Comparison of ENCODE assay signal across 8 cellular contexts in the genomic region with DNA sequence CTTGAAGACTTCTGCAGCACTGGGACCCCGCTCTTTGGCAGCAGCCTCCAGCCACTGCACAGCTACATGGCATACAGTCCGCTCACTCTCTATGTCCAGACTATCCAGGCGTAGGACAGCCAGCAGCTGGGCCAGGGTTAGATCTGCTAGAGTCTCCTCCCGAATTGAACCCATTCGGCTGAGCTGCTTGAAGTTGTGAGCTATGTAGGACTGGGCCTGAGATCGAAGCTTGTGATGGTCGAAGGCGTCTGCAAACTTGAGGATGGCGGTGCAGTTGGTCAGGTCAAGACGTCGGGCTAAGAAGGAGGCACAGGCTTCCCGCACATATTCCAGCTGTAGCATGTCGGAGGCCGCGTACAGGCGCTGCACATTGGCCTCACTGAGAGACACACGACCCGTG. TPM values are rescaled to one million over a fixed set of nuclear protein-coding genes. Genes with fewer than 3 reads are reported as not detected.
DNase-seq lines count a peak whose midpoint lies in the region; ATAC-seq and TF ChIP-seq lines count a peak whose summit lies in the region.

No MANE protein-coding gene starts in this region.

- no peaks in the 10 kb centered on the region for H3K9me3 ChIP-seq in iPS-15b (ENCODE audit: control insufficient read depth, insufficient read depth, low read length)

- no peak for DNase-seq in HFF-Myc (ENCODE audit: extremely low read depth, low read depth)
- no peak for DNase-seq in activated CD8-positive, alpha-beta memory T cell treated with anti-CD3 and anti-CD28 coated beads, Interleukin-2, amount 10 ng/mL, durations not matched to agents 7 days and 5 days
- DNase-seq in stimulated activated effector memory CD8-positive, alpha-beta T cell treated with anti-CD3 and anti-CD28 coated beads, Interleukin-12 subunit alpha, Interleukin-12 subunit beta, amount 100 ng/mL, for 72 hours (ENCODE audit: low spot score in 2 of 2) = no peak
- no peak for DNase-seq in foreskin melanocyte
- DNase-seq in GM20000 (ENCODE audit: low spot score) = no peak
- no peak for DNase-seq in NOMO-1 (lab: John Stamatoyannopoulos, UW; ENCODE audit: unreplicated experiment in 2 of 2)

- ATAC-seq in activated CD8-positive, alpha-beta memory T cell treated with anti-CD3 and anti-CD28 coated beads, Interleukin-2, amount 10 ng/mL, durations not matched to agents 7 days and 5 days = no peak
- no peak for ATAC-seq in stimulated activated effector memory CD8-positive, alpha-beta T cell treated with anti-CD3 and anti-CD28 coated beads, Interleukin-12 subunit alpha, Interleukin-12 subunit beta, amount 100 ng/mL, for 72 hours
- ATAC-seq in HG03342 (IDR thresholded peaks at IDR 0.05; ENCODE audit: unreplicated experiment) = no peak

- peaks cover 37% of the 10 kb centered on the region for H3K4me1 Mint-ChIP-seq in activated CD8-positive, alpha-beta memory T cell treated with anti-CD3 and anti-CD28 coated beads, Interleukin-2, amount 10 ng/mL, durations not matched to agents 7 days and 5 days
- H3K4me1 Mint-ChIP-seq in stimulated activated effector memory CD8-positive, alpha-beta T cell treated with anti-CD3 and anti-CD28 coated beads, Interleukin-12 subunit alpha, Interleukin-12 subunit beta, amount 100 ng/mL, for 72 hours = peaks cover 26% of the 10 kb centered on the region

- H3K27ac Mint-ChIP-seq in activated CD8-positive, alpha-beta memory T cell treated with anti-CD3 and anti-CD28 coated beads, Interleukin-2, amount 10 ng/mL, durations not matched to agents 7 days and 5 days = peak overlapping the region; percentile 89
- peak overlapping the region; percentile 90 for H3K27ac Mint-ChIP-seq in stimulated activated effector memory CD8-positive, alpha-beta T cell treated with anti-CD3 and anti-CD28 coated beads, Interleukin-12 subunit alpha, Interleukin-12 subunit beta, amount 100 ng/mL, for 72 hours

- no peaks in the 10 kb centered on the region for H3K36me3 ChIP-seq in iPS-15b (ENCODE audit: control insufficient read depth, insufficient read depth, low read length)

- H3K27me3 Mint-ChIP-seq in activated CD8-positive, alpha-beta memory T cell treated with anti-CD3 and anti-CD28 coated beads, Interleukin-2, amount 10 ng/mL, durations not matched to agents 7 days and 5 days = no peaks in the 10 kb centered on the region

- peaks cover 6% of the 10 kb centered on the region for H3K4me1 ChIP-seq in iPS-15b (ENCODE audit: control insufficient read depth, insufficient read depth, low read length)

- H3K9ac ChIP-seq in iPS-15b (ENCODE audit: low read depth, low read length) = no peak overlapping the region

- no peaks in the 10 kb centered on the region for H3K9me3 Mint-ChIP-seq in activated CD8-positive, alpha-beta memory T cell treated with anti-CD3 and anti-CD28 coated beads, Interleukin-2, amount 10 ng/mL, durations not matched to agents 7 days and 5 days (ENCODE audit: low read depth)
- no peaks in the 10 kb centered on the region for H3K9me3 Mint-ChIP-seq in stimulated activated effector memory CD8-positive, alpha-beta T cell treated with anti-CD3 and anti-CD28 coated beads, Interleukin-12 subunit alpha, Interleukin-12 subunit beta, amount 100 ng/mL, for 72 hours

- H3K36me3 Mint-ChIP-seq in activated CD8-positive, alpha-beta memory T cell treated with anti-CD3 and anti-CD28 coated beads, Interleukin-2, amount 10 ng/mL, durations not matched to agents 7 days and 5 days = peaks cover 28% of the 10 kb centered on the region
- H3K36me3 Mint-ChIP-seq in stimulated activated effector memory CD8-positive, alpha-beta T cell treated with anti-CD3 and anti-CD28 coated beads, Interleukin-12 subunit alpha, Interleukin-12 subunit beta, amount 100 ng/mL, for 72 hours = peaks cover 6% of the 10 kb centered on the region

- H3K27me3 ChIP-seq in iPS-15b (ENCODE audit: control insufficient read depth, insufficient read depth, low read length) = no peaks in the 10 kb centered on the region

- TF ChIP-seq CTCF in HFF-Myc (IDR thresholded peaks at IDR 0.05; ENCODE audit: low read depth, low read length, missing control alignments) (no peak), GM20000 (IDR thresholded peaks at IDR 0.05; ENCODE audit: extremely low read depth, missing control alignments) (no peak)

- H3K4me3 Mint-ChIP-seq in activated CD8-positive, alpha-beta memory T cell treated with anti-CD3 and anti-CD28 coated beads, Interleukin-2, amount 10 ng/mL, durations not matched to agents 7 days and 5 days = peak overlapping the region; percentile 86
- H3K4me3 Mint-ChIP-seq in stimulated activated effector memory CD8-positive, alpha-beta T cell treated with anti-CD3 and anti-CD28 coated beads, Interleukin-12 subunit alpha, Interleukin-12 subunit beta, amount 100 ng/mL, for 72 hours = peak overlapping the region; percentile 83

- H3K4me3 ChIP-seq in HFF-Myc (replicated peaks; ENCODE audit: low read depth, low read length) (peak overlapping the region; percentile 46), iPS-15b (ENCODE audit: low read depth, low read length) (peak overlapping the region; percentile 62)

- CTCF ChIA-PET in activated CD8-positive, alpha-beta memory T cell treated with anti-CD3 and anti-CD28 coated beads, Interleukin-2, amount 10 ng/mL, durations not matched to agents 7 days and 5 days (lab: Charles Lee) = no interaction called here

RNA-seq across cellular contexts. Expression of a gene that starts 0.9 kb away (rescaled TPM):
- 1 to 10 TPM; 6.5 to 7.6 TPM for total RNA-seq in activated CD8-positive, alpha-beta memory T cell treated with anti-CD3 and anti-CD28 coated beads, Interleukin-2, amount 10 ng/mL, durations not matched to agents 7 days and 5 days
